In the genomic region with DNA sequence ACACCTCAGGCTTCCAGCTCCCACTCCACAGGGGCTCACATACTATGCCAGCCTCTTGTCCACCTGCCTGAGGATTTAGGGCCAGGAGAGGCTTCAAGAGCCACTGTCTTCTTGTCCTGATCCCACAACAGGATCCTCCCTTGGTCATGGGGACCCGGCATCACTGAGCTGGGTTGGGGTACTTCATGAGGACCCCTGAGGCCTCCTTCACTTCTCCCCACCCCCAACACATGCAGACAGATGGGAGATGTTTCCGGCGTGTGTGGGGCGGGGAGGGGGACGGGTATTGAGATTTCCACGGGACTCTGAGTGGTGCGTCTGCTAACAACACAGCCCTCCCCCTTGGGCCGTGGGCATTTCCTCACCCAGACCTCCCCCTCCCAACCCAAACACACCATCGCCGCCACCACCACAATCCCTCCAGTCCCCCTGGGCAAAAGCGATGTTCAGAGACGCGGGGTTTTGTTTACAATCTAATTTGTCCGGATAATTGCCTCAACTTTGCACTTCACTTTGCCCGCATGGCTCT, we compare ENCODE assay signal across 8 cellular contexts. TPM values are rescaled to one million over a fixed set of nuclear protein-coding genes. Genes with fewer than 3 reads are reported as not detected.
A peak's percentile ranks its signal among the peaks of the same experiment; 100 is the strongest.
DNase-seq lines count a peak whose midpoint lies in the region; ATAC-seq, FAIRE-seq and TF ChIP-seq lines count a peak whose summit lies in the region.

No MANE protein-coding gene starts in this region.

- H3K4me1 Mint-ChIP-seq in brain = peaks cover 31% of the 10 kb centered on the region

- no peak for ATAC-seq in HG02981 (IDR thresholded peaks at IDR 0.05; ENCODE audit: unreplicated experiment)

- H3K27me3 Mint-ChIP-seq in brain = peaks cover 70% of the 10 kb centered on the region

- TF ChIP-seq CTCF in AG04450 (IDR thresholded peaks at IDR 0.05; ENCODE audit: low read depth, low read length) = no peak
- no peak for TF ChIP-seq CTCF in brain (conservative IDR thresholded peaks at IDR 0.05)

- FAIRE-seq in HTR-8/SVneo (lab: Jason Lieb, UNC) = no peak

- H3K9me3 ChIP-seq in AG04450 (ENCODE audit: control insufficient read depth, insufficient read depth, low read length) = peaks cover 4% of the 10 kb centered on the region; the same call in 1 of the 2 replicates
- H3K9me3 ChIP-seq in mucosa of rectum (ENCODE audit: control insufficient read depth in 2 of 2, low read length in 2 of 2) = no peaks in the 10 kb centered on the region

- DNase-seq in AG04450 (ENCODE audit: low read depth, low spot score) (no peak), HTR-8/SVneo (ENCODE audit: insufficient read length, low spot score) (peak; percentile 21), NCI-H2196 treated with DMSO at 0.1 percent for 48 hours (lab: John Stamatoyannopoulos, UW; ENCODE audit: unreplicated experiment) (no peak), NCI-H187 (lab: John Stamatoyannopoulos, UW) (no peak), midbrain (lab: John Stamatoyannopoulos, UW) (no peak)

- CTCF ChIA-PET in AG04450 (lab: Charles Lee) = interaction anchor here (1.2 to 1.5 kb wide), 2 partner anchors 102 to 175 kb away, joined by 3 read pairs; no protein-coding TSS in a partner anchor

- peak overlapping the region; percentile 47 to 77 for H3K9ac ChIP-seq in mucosa of rectum (ENCODE audit: low read depth in 1 of 2, low read length in 2 of 2)

- POLR2A ChIA-PET in AG04450 (lab: Yijun Ruan, JAX) = no interaction called here

- H3K36me3 Mint-ChIP-seq in brain = peaks cover 6% of the 10 kb centered on the region

- peaks cover 4% of the 10 kb centered on the region for H3K27me3 ChIP-seq in AG04450 (ENCODE audit: control insufficient read depth, insufficient read depth, low read length)
- H3K27me3 ChIP-seq in mucosa of rectum (ENCODE audit: control insufficient read depth in 2 of 2, insufficient read depth in 2 of 2, low read length in 2 of 2) = no peaks in the 10 kb centered on the region

- peaks cover 0 to 2% (median 0%) of the 10 kb centered on the region in 5 experiments for H3K9me3 Mint-ChIP-seq in brain

- H3K27ac ChIP-seq in AG04450 (ENCODE audit: low read depth, low read length) (no peak overlapping the region), mucosa of rectum (ENCODE audit: low read depth in 2 of 2, low read length in 2 of 2) (peak overlapping the region in 1 of 2 donors; percentile 67)

- peaks cover 21 to 27% of the 10 kb centered on the region in 2 donors for H3K4me1 ChIP-seq in mucosa of rectum (ENCODE audit: control insufficient read depth in 2 of 2, insufficient read depth in 2 of 2, low read length in 2 of 2)

- no peaks in the 10 kb centered on the region for H3K36me3 ChIP-seq in mucosa of rectum (ENCODE audit: control insufficient read depth in 2 of 2, insufficient read depth in 2 of 2, low read length in 2 of 2)

- H3K4me3 Mint-ChIP-seq in brain = peak overlapping the region; percentile 74 to 82 (median 75)

- H3K4me3 ChIP-seq in AG04450 (ENCODE audit: low read depth, low read length) = peak overlapping the region; percentile 90
- H3K4me3 ChIP-seq in mucosa of rectum (ENCODE audit: low read length in 2 of 2) = peak overlapping the region; percentile 79 to 83

- H3K27ac Mint-ChIP-seq in brain = peak overlapping the region in 2 of 5 experiments; percentile 26 to 38

RNA-seq across cellular contexts. Expression of a gene that starts 0.9 kb away (rescaled TPM):
- 1.9 and 3.1 TPM in 2 replicates for polyA plus RNA-seq in AG04450 (2011; rRNA removed)
- 3.9 and 5.2 TPM in 2 replicates for polyA minus RNA-seq in AG04450 (2011; rRNA and poly(A)+ RNA removed)
- polyA plus RNA-seq in brain (ENCODE audit: insufficient read depth, low read depth, low replicate concordance) = 184 TPM

Comparison
In these comparisons a context has a peak if more than half of its experiments do, and no peak if none do; other contexts are left out.
1. RNA of a gene that starts 0.9 kb away (polyA plus RNA-seq): 184 TPM in brain (single experiment); 1.9 to 3.1 TPM in AG04450; every median in the first group is over 10 times any median in the second.